In genomic region chr3:132723024-132723462, GRCh38 we compare ENCODE assay signal across 8 cellular contexts. TPM values are rescaled to one million over a fixed set of nuclear protein-coding genes. Genes with fewer than 3 reads are reported as not detected.
A peak's percentile ranks its signal among the peaks of the same experiment; 100 is the strongest.
DNase-seq lines count a peak whose midpoint lies in the region; ATAC-seq and TF ChIP-seq lines count a peak whose summit lies in the region.

No MANE protein-coding gene starts in this region.

- DNase-seq in heart right ventricle (no peak), Right ventricle myocardium superior (no peak), SJCRH30 (no peak), fibroblast of mammary gland (ENCODE audit: low read depth) (no peak), retinal pigment epithelial cell (ENCODE audit: low read depth) (peak; percentile 39), NCI-H345 treated with DMSO at 0.1 percent for 48 hours (lab: John Stamatoyannopoulos, UW; ENCODE audit: unreplicated experiment) (no peak), NCI-H2081 treated with DMSO at 0.1 percent for 48 hours (lab: John Stamatoyannopoulos, UW) (no peak), NCI-H69 (lab: John Stamatoyannopoulos, UW) (no peak)

- ATAC-seq in heart right ventricle (peak in 2 of 8 donors; percentile 1 to 7), Right ventricle myocardium superior (ENCODE audit: poor library complexity) (no peak)

- TF ChIP-seq CTCF in heart right ventricle (IDR thresholded peaks at IDR 0.05) (no peak), fibroblast of mammary gland (conservative IDR thresholded peaks at IDR 0.05; ENCODE audit: control insufficient read depth, insufficient read depth, low read depth, low read length) (no peak), retinal pigment epithelial cell (conservative IDR thresholded peaks at IDR 0.05; ENCODE audit: low read depth, low read length) (no peak)

- H3K4me1 ChIP-seq in heart right ventricle (peaks cover 9 to 48% (median 37%) of the 10 kb centered on the region in 9 donors), SJCRH30 (peaks cover 14% of the 10 kb centered on the region)

- H3K36me3 ChIP-seq in heart right ventricle (peaks cover 0 to 22% (median 4%) of the 10 kb centered on the region in 9 donors), SJCRH30 (peaks cover 6% of the 10 kb centered on the region; the same call in 1 of the 2 replicates)

- 2% methylated on average over 17 of the region's 17 CpGs for WGBS in heart right ventricle, 2 donors

- H3K27me3 ChIP-seq in heart right ventricle (no peaks in the 10 kb centered on the region), SJCRH30 (no peaks in the 10 kb centered on the region)

- H3K4me3 ChIP-seq in heart right ventricle (peak overlapping the region in 9 of 10 donors; percentile 52 to 76 (median 61)), SJCRH30 (peak overlapping the region; percentile 95), fibroblast of mammary gland (ENCODE audit: control insufficient read depth, low read depth, low read length) (peak overlapping the region; percentile 73), retinal pigment epithelial cell (ENCODE audit: low read length) (peak overlapping the region; percentile 76)

- H3K9me3 ChIP-seq in heart right ventricle (no peaks in the 10 kb centered on the region), SJCRH30 (replicated peaks) (no peaks in the 10 kb centered on the region)

- H3K27ac ChIP-seq in heart right ventricle (peak overlapping the region; percentile 48 to 92 (median 86)), SJCRH30 (peak overlapping the region; percentile 74)

- intact Hi-C loops in heart right ventricle (cut with DNase I), result loop anchor here in 8 of 10 donors (2.0 to 10.0 kb wide), 7 partner anchors 61 to 1764 kb away; partner anchors contain the start of genes CDV3 (in 6 of the 8), ANAPC13 (in 1 of the 8), CEP63 (in 1 of the 8) and UBA5 (in 1 of the 8)
- intact Hi-C loops in Right ventricle myocardium superior (cut with DNase I), result loop anchor here (10.0 kb wide), 1 partner anchor 862 kb away; no protein-coding TSS in a partner anchor

RNA-seq across cellular contexts. Expression of gene NPHP3, which starts 0.8 kb away (rescaled TPM):
- total RNA-seq in heart right ventricle (10 to 100 TPM in 6 of 10 donors, 1 to 10 TPM in 4; 6.6 to 13.7 (median 10.2) TPM), Right ventricle myocardium superior (9.3 TPM)
- polyA plus RNA-seq in heart right ventricle, result 10 to 100 TPM in 1 of 2 donors, 1 to 10 TPM in 1; 3.8 to 21.3 TPM
- total RNA-seq in SJCRH30 (2014; rRNA removed; shearing (Covaris generic)), result 18.9 and 28.5 TPM in 2 replicates
